In genomic region chr5:70415117-70415516, GRCh38 we compare ENCODE assay signal across 8 cellular contexts.
DNase-seq lines count a peak whose midpoint lies in the region; ATAC-seq, FAIRE-seq and TF ChIP-seq lines count a peak whose summit lies in the region.
"Not testable (repeated sequence)": the region's sequence is repeated elsewhere in the genome, so short reads cannot be mapped to it uniquely, and the experiment has no call there.

Gene GTF2H2C_2, plus strand, starts transcription at chr5:70415368.

- not testable (repeated sequence) for H3K9me3 ChIP-seq in HepG2 (ENCODE audit: low read length); upper lobe of right lung

- not testable (repeated sequence) for H3K27ac ChIP-seq in HepG2 (ENCODE audit: extremely low read length, insufficient read depth, low read length); upper lobe of right lung

- H3K4me2 ChIP-seq in HepG2 (ENCODE audit: low read depth, low read length): not testable (repeated sequence)

- ATAC-seq in GM18858 (IDR thresholded peaks at IDR 0.05; ENCODE audit: unreplicated experiment) (peak; percentile 93), GM19467 (IDR thresholded peaks at IDR 0.05; ENCODE audit: unreplicated experiment) (peak; percentile 97), HG02588 (IDR thresholded peaks at IDR 0.05; ENCODE audit: unreplicated experiment) (peak; percentile 98), HG03064 (IDR thresholded peaks at IDR 0.05; ENCODE audit: low read depth, unreplicated experiment) (peak; percentile 91), HG03521 (IDR thresholded peaks at IDR 0.05; ENCODE audit: unreplicated experiment) (peak; percentile 96), HepG2 (peak; percentile 97), upper lobe of right lung (peak; percentile 99)
- ATAC-seq in activated naive CD4-positive, alpha-beta T cell treated with anti-CD3 and anti-CD28 coated beads, Interleukin-2, amount 50 U/mL, for 72 hours: peak; percentile 100

- not testable (repeated sequence) for BruUV-seq in HepG2 (replicated peaks; lab: Mats Ljungman, UMichigan)

- DNase-seq in activated naive CD4-positive, alpha-beta T cell treated with anti-CD3 and anti-CD28 coated beads, Interleukin-2, amount 50 U/mL, for 72 hours (ENCODE audit: low spot score in 2 of 2); HepG2 (ENCODE audit: low spot score); upper lobe of right lung: not testable (repeated sequence)

- not testable (repeated sequence) for H3K4me3 ChIP-seq in HepG2 (replicated peaks in 1 of 3; ENCODE audit: insufficient read depth in 1 of 3, low read depth in 2 of 3, low read length in 3 of 3); upper lobe of right lung

- CTCF ChIA-PET in HepG2 (lab: Yijun Ruan, JAX; ENCODE audit: low intra/inter-chr PET ratio, low total read pairs): not testable (repeated sequence)

- H3K36me3 Mint-ChIP-seq in activated naive CD4-positive, alpha-beta T cell treated with anti-CD3 and anti-CD28 coated beads, Interleukin-2, amount 50 U/mL, for 72 hours: not testable (repeated sequence)

- in situ Hi-C loops in HepG2 (cut with HindIII; ENCODE audit: extremely low pct_ligation_motif_present, low pct_unique_long_range_greater_than_20kb): not testable (repeated sequence)

- POLR2A ChIA-PET in HepG2 (lab: Yijun Ruan, JAX): not testable (repeated sequence)

- not testable (repeated sequence) for FAIRE-seq in HepG2 (lab: Jason Lieb, UNC)

- H3K27me3 ChIP-seq in HepG2 (ENCODE audit: control insufficient read depth in 1 of 2, insufficient read depth in 2 of 2, low read length in 2 of 2); upper lobe of right lung: not testable (repeated sequence)

- not testable (repeated sequence) for TF ChIP-seq CTCF in HepG2 (CRISPR knock-in tag; IDR thresholded peaks at IDR 0.05); upper lobe of right lung (IDR thresholded peaks at IDR 0.05)

- H3K27ac Mint-ChIP-seq in activated naive CD4-positive, alpha-beta T cell treated with anti-CD3 and anti-CD28 coated beads, Interleukin-2, amount 50 U/mL, for 72 hours: not testable (repeated sequence)

- not testable (repeated sequence) for H2AFZ ChIP-seq in HepG2 (ENCODE audit: low read length)

- TF ChIP-seq RAD21 in HepG2 (CRISPR knock-in tag; IDR thresholded peaks at IDR 0.05): not testable (repeated sequence)

- TF ChIP-seq POLR2A in HepG2 (IDR thresholded peaks at IDR 0.05; ENCODE audit: insufficient read depth in 1 of 2, low read depth in 2 of 2, low read length in 2 of 2): not testable (repeated sequence)

- H3K4me1 ChIP-seq in HepG2 (ENCODE audit: insufficient read depth, low read length); upper lobe of right lung: not testable (repeated sequence)

- not testable (repeated sequence) for H3K79me2 ChIP-seq in HepG2 (ENCODE audit: insufficient read depth, low read length)

- intact Hi-C loops in HepG2 (cut with micrococcal nuclease; ENCODE audit: unreplicated experiment); upper lobe of right lung (cut with DNase I): not testable (repeated sequence)

- H3K9me3 Mint-ChIP-seq in activated naive CD4-positive, alpha-beta T cell treated with anti-CD3 and anti-CD28 coated beads, Interleukin-2, amount 50 U/mL, for 72 hours: not testable (repeated sequence)

- H4K20me1 ChIP-seq in HepG2 (ENCODE audit: insufficient read depth, low read length): not testable (repeated sequence)

- H3K9ac ChIP-seq in HepG2 (ENCODE audit: insufficient read depth, low read depth, low read length): not testable (repeated sequence)

- WGBS in HepG2 (ENCODE audit: low lambda C conversion rate): no CpG with 5 or more reads among the region's 39 CpGs

- TF ChIP-seq EP300 in HepG2 (IDR thresholded peaks at IDR 0.05; ENCODE audit: low read depth in 2 of 2, low read length in 2 of 2); HepG2 (CRISPR knock-in tag; IDR thresholded peaks at IDR 0.05; ENCODE audit: borderline replicate concordance): not testable (repeated sequence)

- H3K36me3 ChIP-seq in HepG2 (replicated peaks in 1 of 2; ENCODE audit: control insufficient read depth in 1 of 2, insufficient read depth in 2 of 2, low read length in 2 of 2); upper lobe of right lung: not testable (repeated sequence)
